In the genomic region with DNA sequence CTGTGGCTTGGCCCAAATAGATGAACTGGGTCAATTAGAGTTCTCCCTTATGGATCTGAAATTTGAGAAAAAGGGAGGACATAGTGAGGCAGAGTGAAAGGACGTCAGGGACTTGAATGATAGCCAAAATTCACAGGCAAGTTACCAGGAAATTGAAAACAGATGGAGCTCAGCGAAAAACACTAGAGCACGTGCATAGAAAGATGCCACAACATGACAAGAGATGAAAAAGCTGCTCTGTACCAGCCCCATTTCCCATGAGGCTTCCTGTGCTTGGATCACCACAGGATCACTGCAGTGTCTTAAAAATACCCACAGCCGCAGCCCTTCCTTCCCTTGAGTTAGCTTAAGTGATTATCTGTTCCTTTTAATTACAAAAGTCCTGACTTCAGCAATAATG, we compare ENCODE assay signal across 2 cellular contexts.
TF ChIP-seq lines count a peak whose summit lies in the region.

No MANE protein-coding gene starts in this region.

TF ChIP-seq in GM23338, 12 proteins besides CTCF, POLR2A, EP300 and RAD21 (continued from another document):
- TF ChIP-seq, protein P1, sequence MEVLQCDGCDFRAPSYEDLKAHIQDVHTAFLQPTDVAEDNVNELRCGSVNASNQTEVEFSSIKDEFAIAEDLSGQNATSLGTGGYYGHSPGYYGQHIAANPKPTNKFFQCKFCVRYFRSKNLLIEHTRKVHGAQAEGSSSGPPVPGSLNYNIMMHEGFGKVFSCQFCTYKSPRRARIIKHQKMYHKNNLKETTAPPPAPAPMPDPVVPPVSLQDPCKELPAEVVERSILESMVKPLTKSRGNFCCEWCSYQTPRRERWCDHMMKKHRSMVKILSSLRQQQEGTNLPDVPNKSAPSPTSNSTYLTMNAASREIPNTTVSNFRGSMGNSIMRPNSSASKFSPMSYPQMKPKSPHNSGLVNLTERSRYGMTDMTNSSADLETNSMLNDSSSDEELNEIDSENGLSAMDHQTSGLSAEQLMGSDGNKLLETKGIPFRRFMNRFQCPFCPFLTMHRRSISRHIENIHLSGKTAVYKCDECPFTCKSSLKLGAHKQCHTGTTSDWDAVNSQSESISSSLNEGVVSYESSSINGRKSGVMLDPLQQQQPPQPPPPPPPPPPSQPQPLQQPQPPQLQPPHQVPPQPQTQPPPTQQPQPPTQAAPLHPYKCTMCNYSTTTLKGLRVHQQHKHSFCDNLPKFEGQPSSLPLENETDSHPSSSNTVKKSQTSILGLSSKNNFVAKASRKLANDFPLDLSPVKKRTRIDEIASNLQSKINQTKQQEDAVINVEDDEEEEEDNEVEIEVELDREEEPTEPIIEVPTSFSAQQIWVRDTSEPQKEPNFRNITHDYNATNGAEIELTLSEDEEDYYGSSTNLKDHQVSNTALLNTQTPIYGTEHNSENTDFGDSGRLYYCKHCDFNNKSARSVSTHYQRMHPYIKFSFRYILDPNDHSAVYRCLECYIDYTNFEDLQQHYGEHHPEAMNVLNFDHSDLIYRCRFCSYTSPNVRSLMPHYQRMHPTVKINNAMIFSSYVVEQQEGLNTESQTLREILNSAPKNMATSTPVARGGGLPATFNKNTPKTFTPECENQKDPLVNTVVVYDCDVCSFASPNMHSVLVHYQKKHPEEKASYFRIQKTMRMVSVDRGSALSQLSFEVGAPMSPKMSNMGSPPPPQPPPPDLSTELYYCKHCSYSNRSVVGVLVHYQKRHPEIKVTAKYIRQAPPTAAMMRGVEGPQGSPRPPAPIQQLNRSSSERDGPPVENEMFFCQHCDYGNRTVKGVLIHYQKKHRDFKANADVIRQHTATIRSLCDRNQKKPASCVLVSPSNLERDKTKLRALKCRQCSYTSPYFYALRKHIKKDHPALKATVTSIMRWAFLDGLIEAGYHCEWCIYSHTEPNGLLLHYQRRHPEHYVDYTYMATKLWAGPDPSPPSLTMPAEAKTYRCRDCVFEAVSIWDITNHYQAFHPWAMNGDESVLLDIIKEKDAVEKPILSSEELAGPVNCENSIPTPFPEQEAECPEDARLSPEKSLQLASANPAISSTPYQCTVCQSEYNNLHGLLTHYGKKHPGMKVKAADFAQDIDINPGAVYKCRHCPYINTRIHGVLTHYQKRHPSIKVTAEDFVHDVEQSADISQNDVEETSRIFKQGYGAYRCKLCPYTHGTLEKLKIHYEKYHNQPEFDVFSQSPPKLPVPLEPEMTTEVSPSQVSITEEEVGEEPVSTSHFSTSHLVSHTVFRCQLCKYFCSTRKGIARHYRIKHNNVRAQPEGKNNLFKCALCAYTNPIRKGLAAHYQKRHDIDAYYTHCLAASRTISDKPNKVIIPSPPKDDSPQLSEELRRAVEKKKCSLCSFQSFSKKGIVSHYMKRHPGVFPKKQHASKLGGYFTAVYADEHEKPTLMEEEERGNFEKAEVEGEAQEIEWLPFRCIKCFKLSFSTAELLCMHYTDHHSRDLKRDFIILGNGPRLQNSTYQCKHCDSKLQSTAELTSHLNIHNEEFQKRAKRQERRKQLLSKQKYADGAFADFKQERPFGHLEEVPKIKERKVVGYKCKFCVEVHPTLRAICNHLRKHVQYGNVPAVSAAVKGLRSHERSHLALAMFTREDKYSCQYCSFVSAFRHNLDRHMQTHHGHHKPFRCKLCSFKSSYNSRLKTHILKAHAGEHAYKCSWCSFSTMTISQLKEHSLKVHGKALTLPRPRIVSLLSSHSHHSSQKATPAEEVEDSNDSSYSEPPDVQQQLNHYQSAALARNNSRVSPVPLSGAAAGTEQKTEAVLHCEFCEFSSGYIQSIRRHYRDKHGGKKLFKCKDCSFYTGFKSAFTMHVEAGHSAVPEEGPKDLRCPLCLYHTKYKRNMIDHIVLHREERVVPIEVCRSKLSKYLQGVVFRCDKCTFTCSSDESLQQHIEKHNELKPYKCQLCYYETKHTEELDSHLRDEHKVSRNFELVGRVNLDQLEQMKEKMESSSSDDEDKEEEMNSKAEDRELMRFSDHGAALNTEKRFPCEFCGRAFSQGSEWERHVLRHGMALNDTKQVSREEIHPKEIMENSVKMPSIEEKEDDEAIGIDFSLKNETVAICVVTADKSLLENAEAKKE (CRISPR knock-in tag; IDR thresholded peaks at IDR 0.05) = no peak

TF ChIP-seq in WTC11, 78 proteins besides CTCF, POLR2A, EP300 and RAD21 (continued from another document):
- TF ChIP-seq, protein P2, sequence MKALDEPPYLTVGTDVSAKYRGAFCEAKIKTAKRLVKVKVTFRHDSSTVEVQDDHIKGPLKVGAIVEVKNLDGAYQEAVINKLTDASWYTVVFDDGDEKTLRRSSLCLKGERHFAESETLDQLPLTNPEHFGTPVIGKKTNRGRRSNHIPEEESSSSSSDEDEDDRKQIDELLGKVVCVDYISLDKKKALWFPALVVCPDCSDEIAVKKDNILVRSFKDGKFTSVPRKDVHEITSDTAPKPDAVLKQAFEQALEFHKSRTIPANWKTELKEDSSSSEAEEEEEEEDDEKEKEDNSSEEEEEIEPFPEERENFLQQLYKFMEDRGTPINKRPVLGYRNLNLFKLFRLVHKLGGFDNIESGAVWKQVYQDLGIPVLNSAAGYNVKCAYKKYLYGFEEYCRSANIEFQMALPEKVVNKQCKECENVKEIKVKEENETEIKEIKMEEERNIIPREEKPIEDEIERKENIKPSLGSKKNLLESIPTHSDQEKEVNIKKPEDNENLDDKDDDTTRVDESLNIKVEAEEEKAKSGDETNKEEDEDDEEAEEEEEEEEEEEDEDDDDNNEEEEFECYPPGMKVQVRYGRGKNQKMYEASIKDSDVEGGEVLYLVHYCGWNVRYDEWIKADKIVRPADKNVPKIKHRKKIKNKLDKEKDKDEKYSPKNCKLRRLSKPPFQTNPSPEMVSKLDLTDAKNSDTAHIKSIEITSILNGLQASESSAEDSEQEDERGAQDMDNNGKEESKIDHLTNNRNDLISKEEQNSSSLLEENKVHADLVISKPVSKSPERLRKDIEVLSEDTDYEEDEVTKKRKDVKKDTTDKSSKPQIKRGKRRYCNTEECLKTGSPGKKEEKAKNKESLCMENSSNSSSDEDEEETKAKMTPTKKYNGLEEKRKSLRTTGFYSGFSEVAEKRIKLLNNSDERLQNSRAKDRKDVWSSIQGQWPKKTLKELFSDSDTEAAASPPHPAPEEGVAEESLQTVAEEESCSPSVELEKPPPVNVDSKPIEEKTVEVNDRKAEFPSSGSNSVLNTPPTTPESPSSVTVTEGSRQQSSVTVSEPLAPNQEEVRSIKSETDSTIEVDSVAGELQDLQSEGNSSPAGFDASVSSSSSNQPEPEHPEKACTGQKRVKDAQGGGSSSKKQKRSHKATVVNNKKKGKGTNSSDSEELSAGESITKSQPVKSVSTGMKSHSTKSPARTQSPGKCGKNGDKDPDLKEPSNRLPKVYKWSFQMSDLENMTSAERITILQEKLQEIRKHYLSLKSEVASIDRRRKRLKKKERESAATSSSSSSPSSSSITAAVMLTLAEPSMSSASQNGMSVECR (CRISPR knock-in tag; IDR thresholded peaks at IDR 0.05; ENCODE audit: borderline replicate concordance) = no peak
- no peak for TF ChIP-seq CREB1 (CRISPR knock-in tag; IDR thresholded peaks at IDR 0.05)
- TF ChIP-seq, protein P3, sequence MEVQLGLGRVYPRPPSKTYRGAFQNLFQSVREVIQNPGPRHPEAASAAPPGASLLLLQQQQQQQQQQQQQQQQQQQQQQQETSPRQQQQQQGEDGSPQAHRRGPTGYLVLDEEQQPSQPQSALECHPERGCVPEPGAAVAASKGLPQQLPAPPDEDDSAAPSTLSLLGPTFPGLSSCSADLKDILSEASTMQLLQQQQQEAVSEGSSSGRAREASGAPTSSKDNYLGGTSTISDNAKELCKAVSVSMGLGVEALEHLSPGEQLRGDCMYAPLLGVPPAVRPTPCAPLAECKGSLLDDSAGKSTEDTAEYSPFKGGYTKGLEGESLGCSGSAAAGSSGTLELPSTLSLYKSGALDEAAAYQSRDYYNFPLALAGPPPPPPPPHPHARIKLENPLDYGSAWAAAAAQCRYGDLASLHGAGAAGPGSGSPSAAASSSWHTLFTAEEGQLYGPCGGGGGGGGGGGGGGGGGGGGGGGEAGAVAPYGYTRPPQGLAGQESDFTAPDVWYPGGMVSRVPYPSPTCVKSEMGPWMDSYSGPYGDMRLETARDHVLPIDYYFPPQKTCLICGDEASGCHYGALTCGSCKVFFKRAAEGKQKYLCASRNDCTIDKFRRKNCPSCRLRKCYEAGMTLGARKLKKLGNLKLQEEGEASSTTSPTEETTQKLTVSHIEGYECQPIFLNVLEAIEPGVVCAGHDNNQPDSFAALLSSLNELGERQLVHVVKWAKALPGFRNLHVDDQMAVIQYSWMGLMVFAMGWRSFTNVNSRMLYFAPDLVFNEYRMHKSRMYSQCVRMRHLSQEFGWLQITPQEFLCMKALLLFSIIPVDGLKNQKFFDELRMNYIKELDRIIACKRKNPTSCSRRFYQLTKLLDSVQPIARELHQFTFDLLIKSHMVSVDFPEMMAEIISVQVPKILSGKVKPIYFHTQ (CRISPR knock-in tag; IDR thresholded peaks at IDR 0.05) = no peak
- TF ChIP-seq, protein P4, sequence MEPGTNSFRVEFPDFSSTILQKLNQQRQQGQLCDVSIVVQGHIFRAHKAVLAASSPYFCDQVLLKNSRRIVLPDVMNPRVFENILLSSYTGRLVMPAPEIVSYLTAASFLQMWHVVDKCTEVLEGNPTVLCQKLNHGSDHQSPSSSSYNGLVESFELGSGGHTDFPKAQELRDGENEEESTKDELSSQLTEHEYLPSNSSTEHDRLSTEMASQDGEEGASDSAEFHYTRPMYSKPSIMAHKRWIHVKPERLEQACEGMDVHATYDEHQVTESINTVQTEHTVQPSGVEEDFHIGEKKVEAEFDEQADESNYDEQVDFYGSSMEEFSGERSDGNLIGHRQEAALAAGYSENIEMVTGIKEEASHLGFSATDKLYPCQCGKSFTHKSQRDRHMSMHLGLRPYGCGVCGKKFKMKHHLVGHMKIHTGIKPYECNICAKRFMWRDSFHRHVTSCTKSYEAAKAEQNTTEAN (CRISPR knock-in tag; IDR thresholded peaks at IDR 0.05) = no peak
- TF ChIP-seq GRHL2 (CRISPR knock-in tag; IDR thresholded peaks at IDR 0.05; ENCODE audit: insufficient replicate concordance, severe bottlenecking) = no peak
- TF ChIP-seq, protein P5, sequence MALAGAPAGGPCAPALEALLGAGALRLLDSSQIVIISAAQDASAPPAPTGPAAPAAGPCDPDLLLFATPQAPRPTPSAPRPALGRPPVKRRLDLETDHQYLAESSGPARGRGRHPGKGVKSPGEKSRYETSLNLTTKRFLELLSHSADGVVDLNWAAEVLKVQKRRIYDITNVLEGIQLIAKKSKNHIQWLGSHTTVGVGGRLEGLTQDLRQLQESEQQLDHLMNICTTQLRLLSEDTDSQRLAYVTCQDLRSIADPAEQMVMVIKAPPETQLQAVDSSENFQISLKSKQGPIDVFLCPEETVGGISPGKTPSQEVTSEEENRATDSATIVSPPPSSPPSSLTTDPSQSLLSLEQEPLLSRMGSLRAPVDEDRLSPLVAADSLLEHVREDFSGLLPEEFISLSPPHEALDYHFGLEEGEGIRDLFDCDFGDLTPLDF (CRISPR knock-in tag; IDR thresholded peaks at IDR 0.05) = no peak
- TF ChIP-seq, protein P6, sequence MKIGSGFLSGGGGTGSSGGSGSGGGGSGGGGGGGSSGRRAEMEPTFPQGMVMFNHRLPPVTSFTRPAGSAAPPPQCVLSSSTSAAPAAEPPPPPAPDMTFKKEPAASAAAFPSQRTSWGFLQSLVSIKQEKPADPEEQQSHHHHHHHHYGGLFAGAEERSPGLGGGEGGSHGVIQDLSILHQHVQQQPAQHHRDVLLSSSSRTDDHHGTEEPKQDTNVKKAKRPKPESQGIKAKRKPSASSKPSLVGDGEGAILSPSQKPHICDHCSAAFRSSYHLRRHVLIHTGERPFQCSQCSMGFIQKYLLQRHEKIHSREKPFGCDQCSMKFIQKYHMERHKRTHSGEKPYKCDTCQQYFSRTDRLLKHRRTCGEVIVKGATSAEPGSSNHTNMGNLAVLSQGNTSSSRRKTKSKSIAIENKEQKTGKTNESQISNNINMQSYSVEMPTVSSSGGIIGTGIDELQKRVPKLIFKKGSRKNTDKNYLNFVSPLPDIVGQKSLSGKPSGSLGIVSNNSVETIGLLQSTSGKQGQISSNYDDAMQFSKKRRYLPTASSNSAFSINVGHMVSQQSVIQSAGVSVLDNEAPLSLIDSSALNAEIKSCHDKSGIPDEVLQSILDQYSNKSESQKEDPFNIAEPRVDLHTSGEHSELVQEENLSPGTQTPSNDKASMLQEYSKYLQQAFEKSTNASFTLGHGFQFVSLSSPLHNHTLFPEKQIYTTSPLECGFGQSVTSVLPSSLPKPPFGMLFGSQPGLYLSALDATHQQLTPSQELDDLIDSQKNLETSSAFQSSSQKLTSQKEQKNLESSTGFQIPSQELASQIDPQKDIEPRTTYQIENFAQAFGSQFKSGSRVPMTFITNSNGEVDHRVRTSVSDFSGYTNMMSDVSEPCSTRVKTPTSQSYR (CRISPR knock-in tag; IDR thresholded peaks at IDR 0.05) = no peak
- no peak for TF ChIP-seq ZNF416 (CRISPR knock-in tag; IDR thresholded peaks at IDR 0.05)
- no peak for TF ChIP-seq ZNF138 (CRISPR knock-in tag; conservative IDR thresholded peaks at IDR 0.05)
- no peak for TF ChIP-seq FOXJ3 (CRISPR knock-in tag; IDR thresholded peaks at IDR 0.05; ENCODE audit: borderline replicate concordance)
